In the genomic region with DNA sequence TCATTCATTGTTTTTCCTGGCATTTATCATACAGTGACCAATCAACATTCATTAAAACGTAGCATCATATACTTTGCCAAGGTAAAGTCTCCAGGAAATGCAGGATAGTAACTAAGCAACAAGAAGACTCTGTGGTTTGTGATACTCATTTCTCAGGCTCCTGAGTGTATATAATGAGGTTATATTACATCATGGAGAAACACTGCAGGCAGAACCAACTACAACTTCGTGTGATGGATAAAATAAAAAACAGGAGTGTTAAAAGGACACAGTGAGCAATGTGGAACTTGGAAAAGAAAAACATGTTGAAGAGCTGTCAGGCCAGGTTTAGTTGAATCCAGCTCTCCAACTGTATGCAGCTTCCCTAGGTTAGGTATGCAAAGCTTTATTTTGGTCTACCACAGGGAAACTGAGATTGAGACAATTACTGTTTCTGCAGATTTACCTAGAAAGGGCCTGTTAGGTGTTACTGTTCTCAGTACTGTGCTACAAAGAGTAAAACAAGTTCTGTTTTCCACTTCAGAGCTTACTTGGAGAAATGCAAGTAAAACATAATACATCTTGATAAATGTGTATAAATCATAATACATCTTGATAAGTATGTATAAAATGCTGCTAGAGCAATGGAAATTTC, we compare ENCODE assay signal across 11 cellular contexts. TPM values are rescaled to one million over a fixed set of nuclear protein-coding genes. Genes with fewer than 3 reads are reported as not detected.
DNase-seq lines count a peak whose midpoint lies in the region; ATAC-seq lines count a peak whose summit lies in the region.
"Had no signal": no experiment of that assay in that cellular context is flagged by ENCODE, and none has a peak within 500 bp of the region (broad histone marks: within the 10 kb centered on the region; RNA-seq: fewer than 3 reads in every experiment).

No MANE protein-coding gene starts in this region.

- DNase-seq in DMS153 (lab: John Stamatoyannopoulos, UW) = peak; percentile 14
- DNase-seq in DMS153 treated with DMSO at 0.1 percent for 48 hours (lab: John Stamatoyannopoulos, UW; ENCODE audit: unreplicated experiment) = no peak
- no peak for DNase-seq in activated CD8-positive, alpha-beta T cell treated with anti-CD3 and anti-CD28 coated beads, Interleukin-2, amount 10 ng/mL, durations not matched to agents 7 days and 5 days
- peak; percentile 92 for DNase-seq in iris pigment epithelial cell (ENCODE audit: low read depth)
- no peak for DNase-seq in NCI-H2196 treated with DMSO at 0.1 percent for 48 hours (lab: John Stamatoyannopoulos, UW; ENCODE audit: unreplicated experiment)
- DNase-seq in D341Med (ENCODE audit: low spot score) = no peak
- no peak for DNase-seq in NCI-H510A (lab: John Stamatoyannopoulos, UW)
- DNase-seq: MV-4-11; stimulated activated CD8-positive, alpha-beta memory T cell treated with anti-CD3 and anti-CD28 coated beads, Interleukin-4, amount 100 ng/mL, for 48 hours had no signal

- POLR2A ChIA-PET in activated CD8-positive, alpha-beta T cell treated with anti-CD3 and anti-CD28 coated beads, Interleukin-2, amount 10 ng/mL, durations not matched to agents 7 days and 5 days (lab: Charles Lee) = no interaction called here

- H3K4me1 Mint-ChIP-seq in activated CD8-positive, alpha-beta T cell treated with anti-CD3 and anti-CD28 coated beads, Interleukin-2, amount 10 ng/mL, durations not matched to agents 7 days and 5 days (ENCODE audit: low read depth) = peaks cover 16% of the 10 kb centered on the region

- no peaks in the 10 kb centered on the region for H3K9me3 Mint-ChIP-seq in activated CD8-positive, alpha-beta T cell treated with anti-CD3 and anti-CD28 coated beads, Interleukin-2, amount 10 ng/mL, durations not matched to agents 7 days and 5 days (ENCODE audit: insufficient read depth)
- H3K9me3 Mint-ChIP-seq: mesothelial cell of epicardium had no signal

- CTCF ChIA-PET in activated CD8-positive, alpha-beta T cell treated with anti-CD3 and anti-CD28 coated beads, Interleukin-2, amount 10 ng/mL, durations not matched to agents 7 days and 5 days (lab: Charles Lee) = interaction anchor here (1.0 to 1.6 kb wide), 3 partner anchors 209 to 334 kb away, joined by 3 to 4 read pairs (median 3); no protein-coding TSS in a partner anchor

- no peaks in the 10 kb centered on the region for H3K27me3 Mint-ChIP-seq in activated CD8-positive, alpha-beta T cell treated with anti-CD3 and anti-CD28 coated beads, Interleukin-2, amount 10 ng/mL, durations not matched to agents 7 days and 5 days (ENCODE audit: low read depth)

- peak; percentile 69 for ATAC-seq in GM21723 (IDR thresholded peaks at IDR 0.05; ENCODE audit: unreplicated experiment)
- peak; percentile 68 for ATAC-seq in activated CD8-positive, alpha-beta T cell treated with anti-CD3 and anti-CD28 coated beads, Interleukin-2, amount 10 ng/mL, durations not matched to agents 7 days and 5 days

- no peak overlapping the region for H3K4me3 Mint-ChIP-seq in activated CD8-positive, alpha-beta T cell treated with anti-CD3 and anti-CD28 coated beads, Interleukin-2, amount 10 ng/mL, durations not matched to agents 7 days and 5 days
- H3K4me3 Mint-ChIP-seq: mesothelial cell of epicardium had no signal

- H3K36me3 Mint-ChIP-seq in activated CD8-positive, alpha-beta T cell treated with anti-CD3 and anti-CD28 coated beads, Interleukin-2, amount 10 ng/mL, durations not matched to agents 7 days and 5 days (ENCODE audit: low read depth) = peaks cover 8% of the 10 kb centered on the region

- no peak overlapping the region for H3K27ac Mint-ChIP-seq in activated CD8-positive, alpha-beta T cell treated with anti-CD3 and anti-CD28 coated beads, Interleukin-2, amount 10 ng/mL, durations not matched to agents 7 days and 5 days

RNA-seq across cellular contexts. Expression of a gene that starts 7.8 kb away (rescaled TPM):
- total RNA-seq in activated CD8-positive, alpha-beta T cell treated with anti-CD3 and anti-CD28 coated beads, Interleukin-2, amount 10 ng/mL, durations not matched to agents 7 days and 5 days = 10 to 100 TPM; 55.6 to 64.1 TPM

Comparison
In these comparisons a context has a peak if more than half of its experiments do, and no peak if none do; other contexts are left out.
1. DNase-seq: peak in DMS153 (single experiment) and iris pigment epithelial cell (single experiment); none in DMS153 treated with DMSO at 0.1 percent for 48 hours (single experiment), activated CD8-positive, alpha-beta T cell treated with anti-CD3 and anti-CD28 coated beads, Interleukin-2, amount 10 ng/mL, durations not matched to agents 7 days and 5 days (single experiment), NCI-H2196 treated with DMSO at 0.1 percent for 48 hours (single experiment), D341Med (single experiment) and NCI-H510A (single experiment).